16 cellular contexts compared by ENCODE assay signal in the genomic region with DNA sequence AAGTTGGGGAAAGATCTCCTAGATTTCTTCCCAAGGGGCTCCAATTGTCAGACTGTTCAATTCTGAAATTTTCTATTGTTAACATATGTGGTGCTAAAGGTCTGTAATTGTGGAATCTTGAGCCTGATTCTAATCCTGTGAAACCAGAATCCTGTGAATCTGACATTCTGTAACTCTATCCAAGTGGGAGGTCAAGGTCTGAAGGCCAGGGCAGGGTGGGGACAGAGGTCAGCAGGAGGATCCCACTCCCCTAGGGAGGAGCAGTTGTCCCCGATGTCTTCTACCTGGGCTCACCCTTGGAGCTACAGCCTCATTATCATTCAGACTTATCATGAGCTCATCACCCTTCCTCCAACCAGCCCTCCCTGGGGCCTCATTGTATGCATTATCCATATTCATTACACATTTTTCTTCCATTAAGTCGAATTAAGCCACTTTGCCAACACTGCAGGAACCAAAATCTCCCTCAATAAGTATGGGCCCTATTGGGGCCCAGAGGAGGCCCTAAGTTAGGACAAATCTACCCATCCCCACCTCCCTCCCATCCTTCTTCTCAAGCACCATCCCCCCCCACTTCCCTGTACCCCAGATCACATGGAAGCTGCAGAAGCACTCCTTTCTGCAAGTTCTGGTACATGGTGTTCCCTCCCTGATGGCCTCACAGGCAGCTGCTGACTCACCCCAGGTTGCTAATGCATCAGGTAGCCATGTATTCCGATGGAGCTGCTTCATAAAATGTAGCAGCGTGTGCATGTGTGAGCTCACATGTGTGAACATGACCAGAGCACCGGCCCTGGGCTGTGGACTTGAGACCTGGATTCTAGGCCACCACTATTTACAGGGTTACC. TPM values are rescaled to one million over a fixed set of nuclear protein-coding genes. Genes with fewer than 3 reads are reported as not detected.
DNase-seq lines count a peak whose midpoint lies in the region; ATAC-seq and TF ChIP-seq lines count a peak whose summit lies in the region.
"Had no signal": no experiment of that assay in that cellular context is flagged by ENCODE, and none has a peak within 500 bp of the region (broad histone marks: within the 10 kb centered on the region; RNA-seq: fewer than 3 reads in every experiment).

No MANE protein-coding gene starts in this region.

- no peaks in the 10 kb centered on the region for H4K20me1 ChIP-seq in GM23338 (replicated peaks; ENCODE audit: insufficient read depth)
- no peaks in the 10 kb centered on the region for H4K20me1 ChIP-seq in hepatocyte (ENCODE audit: insufficient read depth, poor library complexity, severe bottlenecking)

- H3K27ac ChIP-seq in GM23338 (ENCODE audit: low read depth) (no peak overlapping the region), hepatocyte (peak overlapping the region; percentile 63), trophoblast cell (ENCODE audit: low read depth, low read length) (no peak overlapping the region), caudate nucleus (ENCODE audit: low read depth, low read length) (no peak overlapping the region)
- H3K27ac ChIP-seq: ascending aorta, GM23248, transverse colon had no signal

- peaks cover 27% of the 10 kb centered on the region for H3K79me1 ChIP-seq in trophoblast cell (ENCODE audit: low read length)

- H4K8ac ChIP-seq in trophoblast cell (ENCODE audit: low read depth, low read length), result no peak overlapping the region

- peaks cover 13% of the 10 kb centered on the region for H3K4me1 ChIP-seq in GM23338 (ENCODE audit: insufficient read depth)
- peaks cover 20% of the 10 kb centered on the region for H3K4me1 ChIP-seq in hepatocyte (ENCODE audit: insufficient read depth)
- H3K4me1 ChIP-seq in trophoblast cell (ENCODE audit: control insufficient read depth in 1 of 2, insufficient read depth in 2 of 2, low read length in 2 of 2), result peaks cover 21 to 27% of the 10 kb centered on the region in 2 experiments
- H3K4me1 ChIP-seq: ascending aorta, transverse colon had no signal

- H3K9me3 Mint-ChIP-seq in GM23338, result no peaks in the 10 kb centered on the region
- H3K9me3 Mint-ChIP-seq in activated T-helper 17 cell treated with anti-CD3 and anti-CD28 coated beads, Interleukin-2, amount 50 U/mL, for 72 hours, result no peaks in the 10 kb centered on the region

- H3K14ac ChIP-seq in trophoblast cell (ENCODE audit: low read length), result peak overlapping the region; percentile 40

- H3K27ac Mint-ChIP-seq in GM23338, result no peak overlapping the region
- peak overlapping the region; percentile 67 for H3K27ac Mint-ChIP-seq in activated T-helper 17 cell treated with anti-CD3 and anti-CD28 coated beads, Interleukin-2, amount 50 U/mL, for 72 hours

- TF ChIP-seq CTCF in GM23338 (conservative IDR thresholded peaks at IDR 0.05; ENCODE audit: low read depth in 2 of 2) (no peak), hepatocyte (IDR thresholded peaks at IDR 0.05; ENCODE audit: poor library complexity) (no peak)

- H3K4me1 Mint-ChIP-seq in GM23338, result peaks cover 32% of the 10 kb centered on the region
- H3K4me1 Mint-ChIP-seq in activated T-helper 17 cell treated with anti-CD3 and anti-CD28 coated beads, Interleukin-2, amount 50 U/mL, for 72 hours, result no peaks in the 10 kb centered on the region

- 74% methylated on average over 5 of the region's 5 CpGs for WGBS in hepatocyte (ENCODE audit: low lambda C conversion rate, missing lambda C conversion rate)
- WGBS in trophoblast cell (ENCODE audit: extremely low coverage, insufficient coverage, insufficient read length), result no CpG with 5 or more reads among the region's 5 CpGs

- ATAC-seq in GM23338 (no peak), HG03175 (IDR thresholded peaks at IDR 0.05; ENCODE audit: unreplicated experiment) (no peak)
- ATAC-seq in activated T-helper 17 cell treated with anti-CD3 and anti-CD28 coated beads, Interleukin-2, amount 50 U/mL, for 72 hours (replicated peaks), result no peak

- H3K4me3 ChIP-seq in GM23338 (no peak overlapping the region), hepatocyte (no peak overlapping the region), trophoblast cell (ENCODE audit: low read depth, low read length) (no peak overlapping the region)
- H3K4me3 ChIP-seq: ascending aorta, GM23248, transverse colon had no signal

- H2BK120ac ChIP-seq in trophoblast cell (ENCODE audit: insufficient read depth, low read length, poor library complexity), result peak overlapping the region; percentile 37

- H2BK5ac ChIP-seq in trophoblast cell (ENCODE audit: low read depth, low read length, poor library complexity), result no peak overlapping the region

- no peak overlapping the region for H3K18ac ChIP-seq in trophoblast cell (ENCODE audit: low read length)

- H2AFZ ChIP-seq in GM23338, result 0 out of 2 replicates have a peak overlapping the region, but pooled peaks have one; percentile 38
- H2AFZ ChIP-seq in hepatocyte, result no peak overlapping the region
- no peak overlapping the region for H2AFZ ChIP-seq in trophoblast cell (ENCODE audit: insufficient read depth, low read length, poor library complexity)
- H2AFZ ChIP-seq: GM23248 had no signal

- peak overlapping the region; percentile 32 for H4K91ac ChIP-seq in trophoblast cell (ENCODE audit: low read depth, low read length)

- peak overlapping the region; percentile 51 for H2BK12ac ChIP-seq in trophoblast cell (ENCODE audit: low read length)

- H3K27me3 ChIP-seq in GM23338 (ENCODE audit: insufficient read depth) (no peaks in the 10 kb centered on the region), hepatocyte (no peaks in the 10 kb centered on the region), trophoblast cell (ENCODE audit: insufficient read depth, low read length) (no peaks in the 10 kb centered on the region)
- H3K27me3 ChIP-seq: ascending aorta, transverse colon had no signal

- no peak overlapping the region for H3K4me2 ChIP-seq in GM23338
- no peak overlapping the region for H3K4me2 ChIP-seq in hepatocyte
- no peak overlapping the region for H3K4me2 ChIP-seq in trophoblast cell (ENCODE audit: low read length)

- H3K23ac ChIP-seq in trophoblast cell (ENCODE audit: low read length), result no peak overlapping the region

- H3K36me3 ChIP-seq in GM23338 (ENCODE audit: insufficient read depth) (no peaks in the 10 kb centered on the region), hepatocyte (replicated peaks; ENCODE audit: insufficient read depth, low read depth) (no peaks in the 10 kb centered on the region), trophoblast cell (ENCODE audit: control insufficient read depth in 1 of 2, insufficient read depth in 2 of 2, low read length in 2 of 2) (no peaks in the 10 kb centered on the region)
- H3K36me3 ChIP-seq: ascending aorta, transverse colon had no signal

- H3F3A ChIP-seq in GM23338 (replicated peaks; ENCODE audit: low read depth), result no peaks in the 10 kb centered on the region

- H3K4me3 Mint-ChIP-seq in GM23338, result no peak overlapping the region
- no peak overlapping the region for H3K4me3 Mint-ChIP-seq in activated T-helper 17 cell treated with anti-CD3 and anti-CD28 coated beads, Interleukin-2, amount 50 U/mL, for 72 hours

- H3K36me3 Mint-ChIP-seq in GM23338 (ENCODE audit: low read depth), result no peaks in the 10 kb centered on the region
- H3K36me3 Mint-ChIP-seq in activated T-helper 17 cell treated with anti-CD3 and anti-CD28 coated beads, Interleukin-2, amount 50 U/mL, for 72 hours (ENCODE audit: low read depth), result peaks cover 17% of the 10 kb centered on the region

- H3K27me3 Mint-ChIP-seq in GM23338 (ENCODE audit: insufficient read depth, low read depth, poor library complexity), result peaks cover 8% of the 10 kb centered on the region
- H3K27me3 Mint-ChIP-seq in activated T-helper 17 cell treated with anti-CD3 and anti-CD28 coated beads, Interleukin-2, amount 50 U/mL, for 72 hours, result no peaks in the 10 kb centered on the region

- H2AK5ac ChIP-seq in trophoblast cell (ENCODE audit: low read length), result peak overlapping the region; percentile 13

- H3K9me3 ChIP-seq in hepatocyte (ENCODE audit: low read depth), result no peaks in the 10 kb centered on the region
- no peaks in the 10 kb centered on the region for H3K9me3 ChIP-seq in trophoblast cell (ENCODE audit: insufficient read depth, low read depth, low read length)
- H3K9me3 ChIP-seq: ascending aorta, transverse colon had no signal

- no peak overlapping the region for H3K4ac ChIP-seq in trophoblast cell (ENCODE audit: low read depth, low read length)

- H3K9me2 ChIP-seq in GM23338 (ENCODE audit: insufficient read depth), result no peaks in the 10 kb centered on the region
- no peaks in the 10 kb centered on the region for H3K9me2 ChIP-seq in hepatocyte (replicated peaks; ENCODE audit: insufficient read depth)

- DNase-seq in GM23338 (ENCODE audit: low spot score) (no peak), hepatocyte (ENCODE audit: low spot score) (peak; percentile 71), trophoblast cell (no peak), NCI-H2029 (lab: John Stamatoyannopoulos, UW) (no peak), caudate nucleus (lab: John Stamatoyannopoulos, UW) (no peak), SHP77 (lab: John Stamatoyannopoulos, UW) (no peak)
- DNase-seq: NCI-H1930, NCI-H510A treated with DMSO at 0.1 percent for 48 hours, transverse colon had no signal

- no peak overlapping the region for H3K9ac ChIP-seq in trophoblast cell (ENCODE audit: low read length)
- H3K9ac ChIP-seq: GM23248 had no signal

- H4K12ac ChIP-seq in trophoblast cell (ENCODE audit: low read depth, low read length), result no peak overlapping the region

- H3K79me2 ChIP-seq in GM23338 (replicated peaks; ENCODE audit: insufficient read depth), result no peaks in the 10 kb centered on the region
- H3K79me2 ChIP-seq in hepatocyte, result no peaks in the 10 kb centered on the region
- peaks cover 2% of the 10 kb centered on the region for H3K79me2 ChIP-seq in trophoblast cell (ENCODE audit: control insufficient read depth, insufficient read depth, low read length, poor library complexity)

TF ChIP-seq in GM23338, 12 proteins besides CTCF, POLR2A, EP300 and RAD21 (continues in another document):
- no peak for TF ChIP-seq CREB1 (CRISPR knock-in tag; IDR thresholded peaks at IDR 0.05; ENCODE audit: low read depth)

RNA-seq across cellular contexts. Expression of gene SHISAL2A, which starts 32.4 kb away (rescaled TPM):
- 0.10 TPM in 1 of 2 replicates, not detected in the other for total RNA-seq in GM23338 (2014; rRNA removed; shearing (Covaris generic))
- polyA plus RNA-seq in GM23338 (2016; fragmentation: Nextera tagmentation; extraction: Ambion mirVana) (1.2 and 1.7 TPM in 2 replicates), hepatocyte (0.89 and 0.97 TPM in 2 replicates)
- 1 to 10 TPM; 7.1 to 8.9 TPM for total RNA-seq in activated T-helper 17 cell treated with anti-CD3 and anti-CD28 coated beads, Interleukin-2, amount 50 U/mL, for 72 hours
- 0.47 and 1.5 TPM in 2 replicates for total RNA-seq in hepatocyte
- polyA plus RNA-seq in trophoblast cell (2013), result 0.99 and 1.1 TPM in 2 replicates
- total RNA-seq: ascending aorta, dermis microvascular lymphatic vessel endothelial cell, GM23248, HT-29, M059J had no signal
- polyA plus RNA-seq: GM23248 had no signal

RNA-seq across cellular contexts. Expression of gene COA7, which starts 32.8 kb away (rescaled TPM):
- total RNA-seq in GM23338 (2014; rRNA removed; shearing (Covaris generic)), result 27.5 and 33.5 TPM in 2 replicates
- 16.9 and 19.7 TPM in 2 replicates for polyA plus RNA-seq in GM23338 (2016; fragmentation: Nextera tagmentation; extraction: Ambion mirVana)
- total RNA-seq in activated T-helper 17 cell treated with anti-CD3 and anti-CD28 coated beads, Interleukin-2, amount 50 U/mL, for 72 hours, result 10 to 100 TPM; 13.7 to 32.8 TPM
- total RNA-seq in hepatocyte, result 14.8 and 19.0 TPM in 2 replicates
- polyA plus RNA-seq in hepatocyte, result 8.9 and 9.0 TPM in 2 replicates
- polyA plus RNA-seq in trophoblast cell (2013), result 7.9 TPM in 2 replicates
